In the genomic region with DNA sequence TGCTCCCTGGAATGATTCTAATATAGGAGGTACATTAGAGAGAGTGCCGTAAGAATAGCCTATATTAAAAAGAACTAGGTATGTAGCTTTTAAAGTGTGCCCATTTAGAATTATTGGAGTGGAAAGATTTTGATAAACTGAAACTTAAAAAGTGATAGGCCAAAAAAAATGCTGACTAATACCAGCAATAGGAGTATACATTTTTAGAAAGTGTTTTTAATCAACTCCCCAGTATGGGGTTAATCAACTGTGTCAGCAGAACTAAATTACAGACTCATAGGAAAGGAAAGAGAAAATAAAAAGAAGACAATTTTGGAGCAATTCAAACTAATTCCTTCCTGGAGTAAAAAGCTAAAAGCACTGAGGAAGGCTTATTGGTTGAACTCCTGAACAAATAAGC, we compare ENCODE assay signal across 1 cellular context.
A peak's percentile ranks its signal among the peaks of the same experiment; 100 is the strongest.
TF ChIP-seq lines count a peak whose summit lies in the region.

No MANE protein-coding gene starts in this region.

TF ChIP-seq in GM12878, 131 proteins besides CTCF, POLR2A, EP300 and RAD21:
- TF ChIP-seq, protein P1, sequence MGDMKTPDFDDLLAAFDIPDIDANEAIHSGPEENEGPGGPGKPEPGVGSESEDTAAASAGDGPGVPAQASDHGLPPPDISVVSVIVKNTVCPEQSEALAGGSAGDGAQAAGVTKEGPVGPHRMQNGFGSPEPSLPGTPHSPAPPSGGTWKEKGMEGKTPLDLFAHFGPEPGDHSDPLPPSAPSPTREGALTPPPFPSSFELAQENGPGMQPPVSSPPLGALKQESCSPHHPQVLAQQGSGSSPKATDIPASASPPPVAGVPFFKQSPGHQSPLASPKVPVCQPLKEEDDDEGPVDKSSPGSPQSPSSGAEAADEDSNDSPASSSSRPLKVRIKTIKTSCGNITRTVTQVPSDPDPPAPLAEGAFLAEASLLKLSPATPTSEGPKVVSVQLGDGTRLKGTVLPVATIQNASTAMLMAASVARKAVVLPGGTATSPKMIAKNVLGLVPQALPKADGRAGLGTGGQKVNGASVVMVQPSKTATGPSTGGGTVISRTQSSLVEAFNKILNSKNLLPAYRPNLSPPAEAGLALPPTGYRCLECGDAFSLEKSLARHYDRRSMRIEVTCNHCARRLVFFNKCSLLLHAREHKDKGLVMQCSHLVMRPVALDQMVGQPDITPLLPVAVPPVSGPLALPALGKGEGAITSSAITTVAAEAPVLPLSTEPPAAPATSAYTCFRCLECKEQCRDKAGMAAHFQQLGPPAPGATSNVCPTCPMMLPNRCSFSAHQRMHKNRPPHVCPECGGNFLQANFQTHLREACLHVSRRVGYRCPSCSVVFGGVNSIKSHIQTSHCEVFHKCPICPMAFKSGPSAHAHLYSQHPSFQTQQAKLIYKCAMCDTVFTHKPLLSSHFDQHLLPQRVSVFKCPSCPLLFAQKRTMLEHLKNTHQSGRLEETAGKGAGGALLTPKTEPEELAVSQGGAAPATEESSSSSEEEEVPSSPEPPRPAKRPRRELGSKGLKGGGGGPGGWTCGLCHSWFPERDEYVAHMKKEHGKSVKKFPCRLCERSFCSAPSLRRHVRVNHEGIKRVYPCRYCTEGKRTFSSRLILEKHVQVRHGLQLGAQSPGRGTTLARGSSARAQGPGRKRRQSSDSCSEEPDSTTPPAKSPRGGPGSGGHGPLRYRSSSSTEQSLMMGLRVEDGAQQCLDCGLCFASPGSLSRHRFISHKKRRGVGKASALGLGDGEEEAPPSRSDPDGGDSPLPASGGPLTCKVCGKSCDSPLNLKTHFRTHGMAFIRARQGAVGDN (IDR thresholded peaks at IDR 0.05) = no peak
- TF ChIP-seq SMC3 (IDR thresholded peaks at IDR 0.05; ENCODE audit: borderline replicate concordance, low read length) (no peak), JUNB (IDR thresholded peaks at IDR 0.05) (peak; percentile 84), POLR2AphosphoS2 (IDR thresholded peaks at IDR 0.05; ENCODE audit: low read depth, low read length) (no peak)
- TF ChIP-seq, protein P2, sequence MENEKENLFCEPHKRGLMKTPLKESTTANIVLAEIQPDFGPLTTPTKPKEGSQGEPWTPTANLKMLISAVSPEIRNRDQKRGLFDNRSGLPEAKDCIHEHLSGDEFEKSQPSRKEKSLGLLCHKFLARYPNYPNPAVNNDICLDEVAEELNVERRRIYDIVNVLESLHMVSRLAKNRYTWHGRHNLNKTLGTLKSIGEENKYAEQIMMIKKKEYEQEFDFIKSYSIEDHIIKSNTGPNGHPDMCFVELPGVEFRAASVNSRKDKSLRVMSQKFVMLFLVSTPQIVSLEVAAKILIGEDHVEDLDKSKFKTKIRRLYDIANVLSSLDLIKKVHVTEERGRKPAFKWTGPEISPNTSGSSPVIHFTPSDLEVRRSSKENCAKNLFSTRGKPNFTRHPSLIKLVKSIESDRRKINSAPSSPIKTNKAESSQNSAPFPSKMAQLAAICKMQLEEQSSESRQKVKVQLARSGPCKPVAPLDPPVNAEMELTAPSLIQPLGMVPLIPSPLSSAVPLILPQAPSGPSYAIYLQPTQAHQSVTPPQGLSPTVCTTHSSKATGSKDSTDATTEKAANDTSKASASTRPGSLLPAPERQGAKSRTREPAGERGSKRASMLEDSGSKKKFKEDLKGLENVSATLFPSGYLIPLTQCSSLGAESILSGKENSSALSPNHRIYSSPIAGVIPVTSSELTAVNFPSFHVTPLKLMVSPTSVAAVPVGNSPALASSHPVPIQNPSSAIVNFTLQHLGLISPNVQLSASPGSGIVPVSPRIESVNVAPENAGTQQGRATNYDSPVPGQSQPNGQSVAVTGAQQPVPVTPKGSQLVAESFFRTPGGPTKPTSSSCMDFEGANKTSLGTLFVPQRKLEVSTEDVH (IDR thresholded peaks at IDR 0.05; ENCODE audit: low read depth, partially characterized antibody) = no peak
